In genomic region chr3:19213608-19214220, GRCh38 we compare ENCODE assay signal across 13 cellular contexts.
A peak's percentile ranks its signal among the peaks of the same experiment; 100 is the strongest.
DNase-seq lines count a peak whose midpoint lies in the region; ATAC-seq, FAIRE-seq and TF ChIP-seq lines count a peak whose summit lies in the region.
"Had no signal": no experiment of that assay in that cellular context is flagged by ENCODE, and none has a peak within 500 bp of the region (broad histone marks: within the 10 kb centered on the region; RNA-seq: fewer than 3 reads in every experiment).

No MANE protein-coding gene starts in this region.

- no peak for TF ChIP-seq EP300 in suprapubic skin (IDR thresholded peaks at IDR 0.05)

- H3K4me3 ChIP-seq in LNCaP clone FGC (ENCODE audit: low read depth, low read length) (no peak overlapping the region), pancreas (no peak overlapping the region), suprapubic skin (no peak overlapping the region)
- H3K4me3 ChIP-seq: lower lobe of right lung had no signal

- WGBS in pancreas, 2 donors, result 76 to 77% methylated on average over 6 of the region's 6 CpGs
- 70% methylated on average over 6 of the region's 6 CpGs for WGBS in suprapubic skin

- peaks cover 4% of the 10 kb centered on the region for H3K9me3 Mint-ChIP-seq in natural killer cell treated with Interleukin-12 subunit alpha and Interleukin-12 subunit beta and Interleukin-15 and Interleukin-18, amount 100 ng/mL, for 72 hours
- peaks cover 0 to 2% of the 10 kb centered on the region in 2 donors for H3K9me3 Mint-ChIP-seq in natural killer cell
- H3K9me3 Mint-ChIP-seq: activated naive CD8-positive, alpha-beta T cell treated with anti-CD3 and anti-CD28 coated beads, Interleukin-2, amount 50 U/mL, for 24 hours had no signal

- peaks cover 0 to 11% (median 7%) of the 10 kb centered on the region in 3 donors for H3K4me1 ChIP-seq in pancreas
- peaks cover 2% of the 10 kb centered on the region for H3K4me1 ChIP-seq in suprapubic skin

- peak overlapping the region; percentile 22 for H3K27ac ChIP-seq in caudate nucleus (ENCODE audit: low read depth, low read length)
- no peak overlapping the region for H3K27ac ChIP-seq in pancreas
- no peak overlapping the region for H3K27ac ChIP-seq in suprapubic skin
- H3K27ac ChIP-seq: lower lobe of right lung had no signal

- H3K4me1 Mint-ChIP-seq in natural killer cell treated with Interleukin-12 subunit alpha and Interleukin-12 subunit beta and Interleukin-15 and Interleukin-18, amount 100 ng/mL, for 72 hours (ENCODE audit: low read depth in 2 of 2), result no peaks in the 10 kb centered on the region
- H3K4me1 Mint-ChIP-seq in natural killer cell, result no peaks in the 10 kb centered on the region
- H3K4me1 Mint-ChIP-seq: activated naive CD8-positive, alpha-beta T cell treated with anti-CD3 and anti-CD28 coated beads, Interleukin-2, amount 50 U/mL, for 24 hours had no signal

- no peak for DNase-seq in natural killer cell treated with Interleukin-12 subunit alpha and Interleukin-12 subunit beta and Interleukin-15 and Interleukin-18, amount 100 ng/mL, for 72 hours (ENCODE audit: low spot score)
- DNase-seq in natural killer cell, result no peak
- DNase-seq in LNCaP clone FGC (ENCODE audit: low read depth), result no peak
- peak in 5 of 61 donors; percentile 1 to 36 (median 6) for DNase-seq in caudate nucleus (lab: John Stamatoyannopoulos, UW)
- DNase-seq in pancreas, result no peak
- no peak for DNase-seq in activated CD8-positive, alpha-beta memory T cell treated with anti-CD3 and anti-CD28 coated beads, Interleukin-2, amount 50 U/mL, for 4 hours
- DNase-seq in suprapubic skin (ENCODE audit: low spot score in 2 of 2), result no peak
- DNase-seq: activated CD4-positive, CD25-positive, alpha-beta regulatory T cell; activated naive CD8-positive, alpha-beta T cell treated with anti-CD3 and anti-CD28 coated beads, Interleukin-2, amount 50 U/mL, for 24 hours; erythroblast; lower lobe of right lung; NCI-H1436 had no signal

- ATAC-seq in natural killer cell treated with Interleukin-12 subunit alpha and Interleukin-12 subunit beta and Interleukin-15 and Interleukin-18, amount 100 ng/mL, for 72 hours, result peak; percentile 43 to 46
- ATAC-seq in natural killer cell (no peak), pancreas (no peak), HG03460 (IDR thresholded peaks at IDR 0.05; ENCODE audit: unreplicated experiment) (no peak)
- ATAC-seq: activated naive CD8-positive, alpha-beta T cell treated with anti-CD3 and anti-CD28 coated beads, Interleukin-2, amount 50 U/mL, for 24 hours had no signal

- H3K4me3 Mint-ChIP-seq in natural killer cell treated with Interleukin-12 subunit alpha and Interleukin-12 subunit beta and Interleukin-15 and Interleukin-18, amount 100 ng/mL, for 72 hours, result no peak overlapping the region
- no peak overlapping the region for H3K4me3 Mint-ChIP-seq in natural killer cell
- H3K4me3 Mint-ChIP-seq: activated naive CD8-positive, alpha-beta T cell treated with anti-CD3 and anti-CD28 coated beads, Interleukin-2, amount 50 U/mL, for 24 hours had no signal

- no peak overlapping the region for H3K27ac Mint-ChIP-seq in natural killer cell treated with Interleukin-12 subunit alpha and Interleukin-12 subunit beta and Interleukin-15 and Interleukin-18, amount 100 ng/mL, for 72 hours
- no peak overlapping the region for H3K27ac Mint-ChIP-seq in natural killer cell
- H3K27ac Mint-ChIP-seq: activated naive CD8-positive, alpha-beta T cell treated with anti-CD3 and anti-CD28 coated beads, Interleukin-2, amount 50 U/mL, for 24 hours had no signal

- no peaks in the 10 kb centered on the region for H3K27me3 Mint-ChIP-seq in natural killer cell treated with Interleukin-12 subunit alpha and Interleukin-12 subunit beta and Interleukin-15 and Interleukin-18, amount 100 ng/mL, for 72 hours
- no peaks in the 10 kb centered on the region for H3K27me3 Mint-ChIP-seq in natural killer cell (ENCODE audit: low read depth in 2 of 2)
- H3K27me3 Mint-ChIP-seq: activated naive CD8-positive, alpha-beta T cell treated with anti-CD3 and anti-CD28 coated beads, Interleukin-2, amount 50 U/mL, for 24 hours had no signal

- TF ChIP-seq CTCF in natural killer cell (IDR thresholded peaks at IDR 0.05) (no peak), LNCaP clone FGC (IDR thresholded peaks at IDR 0.05; ENCODE audit: control insufficient read depth, extremely low read depth, insufficient read depth) (0 out of 2 replicates have a peak, but pooled peaks have one; percentile 11), pancreas (IDR thresholded peaks at IDR 0.05) (no peak), suprapubic skin (IDR thresholded peaks at IDR 0.05) (no peak)

- intact Hi-C loops in natural killer cell (cut with micrococcal nuclease) (no loop called here), pancreas (cut with DNase I) (no loop called here)

- TF ChIP-seq POLR2A in suprapubic skin (IDR thresholded peaks at IDR 0.05), result no peak

- H3K9me3 ChIP-seq in pancreas, result no peaks in the 10 kb centered on the region
- H3K9me3 ChIP-seq in suprapubic skin, result no peaks in the 10 kb centered on the region
- H3K9me3 ChIP-seq: lower lobe of right lung had no signal

- no peaks in the 10 kb centered on the region for H3K27me3 ChIP-seq in pancreas
- H3K27me3 ChIP-seq in suprapubic skin, result no peaks in the 10 kb centered on the region

- H3K36me3 Mint-ChIP-seq in natural killer cell treated with Interleukin-12 subunit alpha and Interleukin-12 subunit beta and Interleukin-15 and Interleukin-18, amount 100 ng/mL, for 72 hours, result no peaks in the 10 kb centered on the region
- H3K36me3 Mint-ChIP-seq in natural killer cell, result no peaks in the 10 kb centered on the region

- H3K36me3 ChIP-seq in pancreas (no peaks in the 10 kb centered on the region), suprapubic skin (no peaks in the 10 kb centered on the region)
- H3K36me3 ChIP-seq: lower lobe of right lung had no signal

- no peak for FAIRE-seq in pancreas (lab: Jason Lieb, UNC)

Comparison
In these comparisons a context has a peak if more than half of its experiments do, and no peak if none do; other contexts are left out.
1. ATAC-seq: peak in natural killer cell treated with Interleukin-12 subunit alpha and Interleukin-12 subunit beta and Interleukin-15 and Interleukin-18, amount 100 ng/mL, for 72 hours (2 of 2); none in natural killer cell (0 of 3), pancreas (0 of 4) and HG03460 (single experiment).